ENCODE assay signal across 17 cellular contexts in the genomic region with DNA sequence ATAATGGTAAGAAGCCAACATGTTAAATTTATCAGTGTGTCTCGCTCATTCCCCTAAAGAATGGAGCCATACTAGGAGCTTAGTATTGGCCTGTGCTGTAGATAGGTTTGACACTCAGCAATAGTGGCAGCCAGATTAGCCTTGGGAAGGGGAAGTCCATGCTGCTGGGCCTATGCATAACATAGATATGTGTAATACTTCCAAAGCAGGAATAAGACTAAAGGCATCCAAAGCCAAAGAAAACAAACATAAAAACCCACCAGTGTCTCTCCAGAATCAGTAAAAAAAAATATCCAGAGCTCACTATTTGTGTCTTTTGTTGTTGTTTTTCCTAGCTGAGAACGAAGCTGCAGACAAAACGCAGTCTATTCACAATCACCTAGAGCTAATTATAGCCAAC.
DNase-seq lines count a peak whose midpoint lies in the region; ATAC-seq and TF ChIP-seq lines count a peak whose summit lies in the region.
"Had no signal": no experiment of that assay in that cellular context is flagged by ENCODE, and none has a peak within 500 bp of the region (broad histone marks: within the 10 kb centered on the region; RNA-seq: fewer than 3 reads in every experiment).

No MANE protein-coding gene starts in this region.

- H2AFZ ChIP-seq in smooth muscle cell (ENCODE audit: low read depth): peak overlapping the region; percentile 17
- H2AFZ ChIP-seq: hepatocyte had no signal

- peak; percentile 19 for DNase-seq in HS-5 (ENCODE audit: low read depth)
- peak; percentile 87 for DNase-seq in amniotic stem cell (lab: John Stamatoyannopoulos, UW)
- peak; percentile 59 for DNase-seq in fibroblast of villous mesenchyme (ENCODE audit: low read depth)
- DNase-seq in smooth muscle cell (lab: John Stamatoyannopoulos, UW; ENCODE audit: unreplicated experiment): no peak
- no peak for DNase-seq in activated CD4-positive, alpha-beta T cell treated with anti-CD3 and anti-CD28 coated beads, Interleukin-2, amount 10 ng/mL, durations not matched to agents 24 days and 14 days
- no peak for DNase-seq in NCI-H446 treated with DMSO at 0.1 percent for 48 hours (lab: John Stamatoyannopoulos, UW)
- DNase-seq in NCI-H526 treated with DMSO at 0.1 percent for 48 hours (lab: John Stamatoyannopoulos, UW): no peak
- DNase-seq: activated CD4-positive, CD25-positive, alpha-beta regulatory T cell; adrenal gland; COR-L47; effector memory CD8-positive, alpha-beta T cell; NCI-H2029 treated with DMSO at 0.1 percent for 48 hours; stimulated activated CD4-positive, alpha-beta T cell treated with anti-CD3 and anti-CD28 coated beads, Interleukin-15, amount 100 ng/mL, for 24 hours had no signal

- H4K20me1 ChIP-seq in smooth muscle cell (ENCODE audit: low read depth): no peaks in the 10 kb centered on the region

- TF ChIP-seq CTCF in fibroblast of villous mesenchyme (IDR thresholded peaks at IDR 0.05; ENCODE audit: insufficient read depth, low read depth, low read length) (no peak), smooth muscle cell (IDR thresholded peaks at IDR 0.05; ENCODE audit: borderline replicate concordance, insufficient read depth, poor library complexity, severe bottlenecking) (no peak)

- H3K27me3 ChIP-seq in smooth muscle cell (ENCODE audit: low read depth): no peaks in the 10 kb centered on the region
- H3K27me3 ChIP-seq: adrenal gland, hepatocyte had no signal

- no peak overlapping the region for H3K4me3 Mint-ChIP-seq in activated CD4-positive, alpha-beta T cell treated with anti-CD3 and anti-CD28 coated beads, Interleukin-2, amount 10 ng/mL, durations not matched to agents 24 days and 14 days
- H3K4me3 Mint-ChIP-seq: effector memory CD8-positive, alpha-beta T cell had no signal

- no peaks in the 10 kb centered on the region for H3K36me3 ChIP-seq in smooth muscle cell (ENCODE audit: low read depth)
- H3K36me3 ChIP-seq: adrenal gland, thoracic aorta had no signal

- 29% methylated on average over 3 of the region's 3 CpGs for WGBS in smooth muscle cell (ENCODE audit: low lambda C conversion rate)

- peak overlapping the region; percentile 54 for H3K4me2 ChIP-seq in smooth muscle cell
- H3K4me2 ChIP-seq: hepatocyte, KMS-11 had no signal

- no peaks in the 10 kb centered on the region for H3K9me3 Mint-ChIP-seq in activated CD4-positive, alpha-beta T cell treated with anti-CD3 and anti-CD28 coated beads, Interleukin-2, amount 10 ng/mL, durations not matched to agents 24 days and 14 days
- H3K9me3 Mint-ChIP-seq: effector memory CD8-positive, alpha-beta T cell had no signal

- H3K27me3 Mint-ChIP-seq in activated CD4-positive, alpha-beta T cell treated with anti-CD3 and anti-CD28 coated beads, Interleukin-2, amount 10 ng/mL, durations not matched to agents 24 days and 14 days: no peaks in the 10 kb centered on the region

- H3K9me3 ChIP-seq in smooth muscle cell (replicated peaks; ENCODE audit: low read depth): no peaks in the 10 kb centered on the region
- H3K9me3 ChIP-seq: adrenal gland, thoracic aorta had no signal

- ATAC-seq in HG03378 (IDR thresholded peaks at IDR 0.05; ENCODE audit: unreplicated experiment): no peak
- ATAC-seq: effector memory CD8-positive, alpha-beta T cell had no signal

- peaks cover 2% of the 10 kb centered on the region for H3K4me1 Mint-ChIP-seq in activated CD4-positive, alpha-beta T cell treated with anti-CD3 and anti-CD28 coated beads, Interleukin-2, amount 10 ng/mL, durations not matched to agents 24 days and 14 days

- H3K4me3 ChIP-seq in fibroblast of villous mesenchyme (ENCODE audit: low read depth, low read length): no peak overlapping the region
- H3K4me3 ChIP-seq in smooth muscle cell: no peak overlapping the region
- H3K4me3 ChIP-seq: adrenal gland, hepatocyte, thoracic aorta had no signal

- no peaks in the 10 kb centered on the region for H3F3A ChIP-seq in smooth muscle cell (ENCODE audit: low read depth)

- no peaks in the 10 kb centered on the region for H3K79me2 ChIP-seq in smooth muscle cell (ENCODE audit: low read depth)
- H3K79me2 ChIP-seq: hepatocyte had no signal

- no peak overlapping the region for H3K27ac Mint-ChIP-seq in activated CD4-positive, alpha-beta T cell treated with anti-CD3 and anti-CD28 coated beads, Interleukin-2, amount 10 ng/mL, durations not matched to agents 24 days and 14 days
- H3K27ac Mint-ChIP-seq: effector memory CD8-positive, alpha-beta T cell had no signal

- H3K4me1 ChIP-seq in smooth muscle cell (ENCODE audit: low read depth): no peaks in the 10 kb centered on the region
- H3K4me1 ChIP-seq: adrenal gland had no signal

- H3K36me3 Mint-ChIP-seq in activated CD4-positive, alpha-beta T cell treated with anti-CD3 and anti-CD28 coated beads, Interleukin-2, amount 10 ng/mL, durations not matched to agents 24 days and 14 days (ENCODE audit: low read depth): no peaks in the 10 kb centered on the region

- intact Hi-C loops in activated CD4-positive, alpha-beta T cell treated with anti-CD3 and anti-CD28 coated beads, Interleukin-2, amount 10 ng/mL, durations not matched to agents 24 days and 14 days (cut with micrococcal nuclease): no loop called here

- peak overlapping the region; percentile 52 for H3K27ac ChIP-seq in smooth muscle cell (ENCODE audit: low read depth)
- H3K27ac ChIP-seq: adrenal gland, hepatocyte, KMS-11, thoracic aorta had no signal

- no peak overlapping the region for H3K9ac ChIP-seq in smooth muscle cell (ENCODE audit: low read depth)
- H3K9ac ChIP-seq: KMS-11 had no signal

Comparison
In these comparisons a context has a peak if more than half of its experiments do, and no peak if none do; other contexts are left out.
1. DNase-seq: peak in HS-5 (single experiment), amniotic stem cell (single experiment) and fibroblast of villous mesenchyme (single experiment); none in smooth muscle cell (single experiment), activated CD4-positive, alpha-beta T cell treated with anti-CD3 and anti-CD28 coated beads, Interleukin-2, amount 10 ng/mL, durations not matched to agents 24 days and 14 days (single experiment), NCI-H446 treated with DMSO at 0.1 percent for 48 hours (single experiment) and NCI-H526 treated with DMSO at 0.1 percent for 48 hours (single experiment).